ENCODE assay signal across 20 cellular contexts in genomic region chr10:78557433-78557925, GRCh38.
DNase-seq lines count a peak whose midpoint lies in the region; TF ChIP-seq lines count a peak whose summit lies in the region.
"Had no signal": no experiment of that assay in that cellular context is flagged by ENCODE, and none has a peak within 500 bp of the region (broad histone marks: within the 10 kb centered on the region; RNA-seq: fewer than 3 reads in every experiment).

No MANE protein-coding gene starts in this region.

- no peak for TF ChIP-seq RAD21 in SK-N-SH (IDR thresholded peaks at IDR 0.05; ENCODE audit: low read length)

- WGBS in SK-N-SH (ENCODE audit: low lambda C conversion rate), result 73% methylated on average over 2 of the region's 2 CpGs

- H3K79me2 ChIP-seq in SK-N-SH (ENCODE audit: insufficient read depth), result no peaks in the 10 kb centered on the region

- no peaks in the 10 kb centered on the region for H3K9me3 ChIP-seq in SK-N-SH
- H3K9me3 ChIP-seq: BE2C had no signal

- H2AFZ ChIP-seq in SK-N-SH (ENCODE audit: low read depth), result no peak overlapping the region

- no peak overlapping the region for H3K4me2 ChIP-seq in SK-N-SH

- no peak for TF ChIP-seq EP300 in SK-N-SH (IDR thresholded peaks at IDR 0.05; ENCODE audit: borderline replicate concordance in 1 of 2, low read depth in 1 of 2, low read length in 1 of 2)

- DNase-seq in NCI-H2107 treated with DMSO at 0.1 percent for 48 hours (lab: John Stamatoyannopoulos, UW; ENCODE audit: unreplicated experiment), result peak; percentile 20
- DNase-seq in NCI-H2107 (lab: John Stamatoyannopoulos, UW), result no peak
- DNase-seq in NCI-H526 (lab: John Stamatoyannopoulos, UW), result peak; percentile 3 to 34
- no peak for DNase-seq in NCI-H526 treated with DMSO at 0.1 percent for 48 hours (lab: John Stamatoyannopoulos, UW)
- DNase-seq in iPS-NIHi11 (ENCODE audit: low spot score), result peak; percentile 29
- DNase-seq in SK-N-SH, result no peak
- no peak for DNase-seq in NCI-H748 treated with DMSO at 0.1 percent for 48 hours (lab: John Stamatoyannopoulos, UW)
- DNase-seq: BE2C; C1 segment of cervical spinal cord; CD4-positive, CD25-positive, alpha-beta regulatory T cell; CD8-positive, alpha-beta memory T cell; COR-L47; DMS 273 treated with DMSO at 0.1 percent for 48 hours; DMS53; DND-41; EL; GOT3; H7; HFFc6 had no signal

- H3K27ac ChIP-seq in SK-N-SH (ENCODE audit: low read depth in 2 of 2, low read length in 1 of 2), result no peak overlapping the region

- TF ChIP-seq CTCF in SK-N-SH (IDR thresholded peaks at IDR 0.05), result no peak

- H3F3A ChIP-seq in SK-N-SH (replicated peaks; ENCODE audit: insufficient read depth), result no peaks in the 10 kb centered on the region

- POLR2A ChIA-PET in SK-N-SH (lab: Yijun Ruan, JAX), result no interaction called here

- no peaks in the 10 kb centered on the region for H3K27me3 ChIP-seq in SK-N-SH (ENCODE audit: insufficient read depth)
- H3K27me3 ChIP-seq: BE2C had no signal

- H3K36me3 ChIP-seq in SK-N-SH (replicated peaks in 1 of 2; ENCODE audit: control insufficient read depth in 1 of 2, insufficient read depth in 2 of 2, low read length in 1 of 2), result no peaks in the 10 kb centered on the region
- H3K36me3 ChIP-seq: BE2C had no signal

- CTCF ChIA-PET in SK-N-SH (lab: Yijun Ruan, JAX), result no interaction called here

- H3K9ac ChIP-seq in SK-N-SH, result no peak overlapping the region

- H3K4me1 ChIP-seq in SK-N-SH (ENCODE audit: control insufficient read depth in 1 of 2, insufficient read depth in 2 of 2, low read depth in 1 of 2, low read length in 1 of 2), result peaks cover 4 to 12% of the 10 kb centered on the region in 2 experiments; a peak in 2 of 4 replicates

- no peaks in the 10 kb centered on the region for H4K20me1 ChIP-seq in SK-N-SH (ENCODE audit: insufficient read depth)

- no peak overlapping the region for H3K4me3 ChIP-seq in SK-N-SH (ENCODE audit: low read depth in 2 of 2, low read length in 1 of 2)
- H3K4me3 ChIP-seq: GM12878 had no signal

- H3K9me2 ChIP-seq in SK-N-SH, result no peaks in the 10 kb centered on the region

TF ChIP-seq in SK-N-SH, 30 proteins besides CTCF, POLR2A, EP300 and RAD21:
- TF ChIP-seq TAF1 (IDR thresholded peaks at IDR 0.05; ENCODE audit: borderline replicate concordance, low read depth, low read length) (no peak), RFX5 (IDR thresholded peaks at IDR 0.05; ENCODE audit: low read length) (no peak), MEF2A (IDR thresholded peaks at IDR 0.05; ENCODE audit: borderline replicate concordance, low read depth) (no peak), POLR2AphosphoS5 (IDR thresholded peaks at IDR 0.05; ENCODE audit: low read depth, low read length) (no peak), TEAD4 (IDR thresholded peaks at IDR 0.05; ENCODE audit: borderline replicate concordance, insufficient read depth) (no peak), EZH2phosphoT487 (IDR thresholded peaks at IDR 0.05; ENCODE audit: borderline replicate concordance, low read depth) (no peak), GATA2 (CRISPR knock-in tag; IDR thresholded peaks at IDR 0.05) (no peak)
- TF ChIP-seq, protein P1, sequence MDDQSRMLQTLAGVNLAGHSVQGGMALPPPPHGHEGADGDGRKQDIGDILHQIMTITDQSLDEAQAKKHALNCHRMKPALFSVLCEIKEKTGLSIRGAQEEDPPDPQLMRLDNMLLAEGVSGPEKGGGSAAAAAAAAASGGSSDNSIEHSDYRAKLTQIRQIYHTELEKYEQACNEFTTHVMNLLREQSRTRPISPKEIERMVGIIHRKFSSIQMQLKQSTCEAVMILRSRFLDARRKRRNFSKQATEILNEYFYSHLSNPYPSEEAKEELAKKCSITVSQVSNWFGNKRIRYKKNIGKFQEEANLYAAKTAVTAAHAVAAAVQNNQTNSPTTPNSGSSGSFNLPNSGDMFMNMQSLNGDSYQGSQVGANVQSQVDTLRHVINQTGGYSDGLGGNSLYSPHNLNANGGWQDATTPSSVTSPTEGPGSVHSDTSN (IDR thresholded peaks at IDR 0.05), result no peak

Comparison
In these comparisons a context has a peak if more than half of its experiments do, and no peak if none do; other contexts are left out.
1. DNase-seq: peak in NCI-H2107 treated with DMSO at 0.1 percent for 48 hours (single experiment), NCI-H526 (2 of 2) and iPS-NIHi11 (single experiment); none in NCI-H2107 (single experiment), NCI-H526 treated with DMSO at 0.1 percent for 48 hours (single experiment), SK-N-SH (single experiment) and NCI-H748 treated with DMSO at 0.1 percent for 48 hours (single experiment).